In genomic region chr2:157596992-157597681, GRCh38 we compare ENCODE assay signal across 8 cellular contexts. TPM values are rescaled to one million over a fixed set of nuclear protein-coding genes. Genes with fewer than 3 reads are reported as not detected.
DNase-seq lines count a peak whose midpoint lies in the region; ATAC-seq and TF ChIP-seq lines count a peak whose summit lies in the region.

No MANE protein-coding gene starts in this region.

- no peaks in the 10 kb centered on the region for H3K9me3 ChIP-seq in upper lobe of left lung

- no peak overlapping the region for H3K4me3 ChIP-seq in fibroblast of mammary gland (ENCODE audit: control insufficient read depth, low read depth, low read length)
- H3K4me3 ChIP-seq in upper lobe of left lung, result peak overlapping the region in 3 of 4 donors; percentile 15 to 34 (median 31)
- H3K4me3 ChIP-seq in lower leg skin (ENCODE audit: low read depth, poor library complexity, severe bottlenecking), result no peak overlapping the region

- intact Hi-C loops in lower leg skin (cut with DNase I; ENCODE audit: low total_unique reads), result no loop called here

- H3K36me3 ChIP-seq in upper lobe of left lung, result no peaks in the 10 kb centered on the region

- in situ Hi-C loops in KBM-7 (cut with MboI; ENCODE audit: low pct_unique_long_range_greater_than_20kb, low sequenced_read_pairs), result no loop called here

- ATAC-seq in GM18907 (IDR thresholded peaks at IDR 0.05; ENCODE audit: unreplicated experiment) (peak; percentile 82), upper lobe of left lung (ENCODE audit: low FRiP score in 2 of 2) (peak; percentile 55 to 63)

- H3K27me3 ChIP-seq in upper lobe of left lung, result peaks cover 0 to 5% (median 0%) of the 10 kb centered on the region in 4 donors

- peaks cover 0 to 4% (median 2%) of the 10 kb centered on the region in 4 donors for H3K4me1 ChIP-seq in upper lobe of left lung

- no peak for TF ChIP-seq EP300 in upper lobe of left lung (IDR thresholded peaks at IDR 0.05)

- TF ChIP-seq POLR2A in upper lobe of left lung (IDR thresholded peaks at IDR 0.05) (no peak), lower leg skin (IDR thresholded peaks at IDR 0.05) (no peak)

- H3K27ac ChIP-seq in upper lobe of left lung, result no peak overlapping the region

- TF ChIP-seq CTCF in fibroblast of mammary gland (conservative IDR thresholded peaks at IDR 0.05; ENCODE audit: control insufficient read depth, insufficient read depth, low read depth, low read length) (peak; percentile 53), upper lobe of left lung (IDR thresholded peaks at IDR 0.05) (peak in 4 of 6 experiments; percentile 25 to 37 (median 34)), lower leg skin (IDR thresholded peaks at IDR 0.05) (no peak)

- 30 to 54% methylated on average over 19 to 41 of the region's 45 CpGs for WGBS in upper lobe of left lung, 2 donors
- WGBS in lower leg skin, 2 donors, result 14 to 21% methylated on average over 32 to 41 of the region's 45 CpGs

- DNase-seq in KBM-7 (peak; percentile 37), activated T-cell treated with anti-CD3 and anti-CD28 coated beads for 4 hours (peak; percentile 46), fibroblast of mammary gland (ENCODE audit: low read depth) (peak; percentile 17), nucleus accumbens (lab: John Stamatoyannopoulos, UW) (peak in 35 of 56 donors; percentile 1 to 65 (median 20)), upper lobe of left lung (peak; percentile 26 to 82), lower leg skin (ENCODE audit: low spot score in 2 of 2) (no peak), HUDEP-2 (lab: John Stamatoyannopoulos, UW; ENCODE audit: unreplicated experiment in 76 of 76) (no peak)

RNA-seq across cellular contexts. Expression of gene ACVR1C, which starts 31.5 kb away (rescaled TPM):
- total RNA-seq in upper lobe of left lung (1 to 10 TPM in 1 of 6 donors, under 1 TPM in 4, not detected in 1; under 0.01 to 2.6 (median 0.54) TPM), lower leg skin (1 to 10 TPM in 1 of 4 donors, under 1 TPM in 3; 0.23 to 1.2 (median 0.67) TPM)

Comparison
In these comparisons a context has a peak if more than half of its experiments do, and no peak if none do; other contexts are left out.
1. DNase-seq: peak in KBM-7 (single experiment), activated T-cell treated with anti-CD3 and anti-CD28 coated beads for 4 hours (single experiment), fibroblast of mammary gland (single experiment), nucleus accumbens (35 of 56) and upper lobe of left lung (2 of 2); none in lower leg skin (0 of 2) and HUDEP-2 (0 of 76).
2. H3K4me3 ChIP-seq: peak in upper lobe of left lung (3 of 4); none in fibroblast of mammary gland (single experiment) and lower leg skin (single experiment).
3. CTCF ChIP-seq: peak in fibroblast of mammary gland (single experiment) and upper lobe of left lung (4 of 6); none in lower leg skin (0 of 3).